8 cellular contexts compared by ENCODE assay signal in genomic region chr3:49171119-49171774, GRCh38. TPM values are rescaled to one million over a fixed set of nuclear protein-coding genes. Genes with fewer than 3 reads are reported as not detected.
A peak's percentile ranks its signal among the peaks of the same experiment; 100 is the strongest.
DNase-seq lines count a peak whose midpoint lies in the region; ATAC-seq and TF ChIP-seq lines count a peak whose summit lies in the region.

Gene KLHDC8B, plus strand, starts transcription at chr3:49171598. Its CDS starts 1,172 bp downstream, at chr3:49172770.

- no peak for ATAC-seq in GM21825 (IDR thresholded peaks at IDR 0.05; ENCODE audit: unreplicated experiment)

- H3K9me3 Mint-ChIP-seq in HFFc6, result no peaks in the 10 kb centered on the region
- no peaks in the 10 kb centered on the region for H3K9me3 Mint-ChIP-seq in activated CD4-positive, alpha-beta T cell treated with anti-CD3 and anti-CD28 coated beads, Interleukin-2, amount 10 ng/mL, durations not matched to agents 7 days and 5 days

- peaks cover 31% of the 10 kb centered on the region for H3K4me1 Mint-ChIP-seq in HFFc6 (ENCODE audit: low read depth)
- H3K4me1 Mint-ChIP-seq in activated CD4-positive, alpha-beta T cell treated with anti-CD3 and anti-CD28 coated beads, Interleukin-2, amount 10 ng/mL, durations not matched to agents 7 days and 5 days, result peaks cover 19% of the 10 kb centered on the region

- DNase-seq in DMS153 (lab: John Stamatoyannopoulos, UW), result peak; percentile 41
- peak; percentile 73 for DNase-seq in HFFc6
- DNase-seq in NCI-H2227 treated with DMSO at 0.1 percent for 48 hours (lab: John Stamatoyannopoulos, UW), result peak; percentile 77
- DNase-seq in activated CD4-positive, alpha-beta T cell treated with anti-CD3 and anti-CD28 coated beads, Interleukin-2, amount 10 ng/mL, durations not matched to agents 7 days and 5 days, result peak; percentile 81
- DNase-seq in coronary artery (ENCODE audit: low spot score), result peak; percentile 89
- DNase-seq in left kidney (ENCODE audit: low read depth, low spot score), result peak; percentile 96
- peak; percentile 75 to 83 (median 80) for DNase-seq in stimulated activated CD4-positive, alpha-beta T cell treated with anti-CD3 and anti-CD28 coated beads, Interleukin-1b, Interleukin-23, amount 100 ng/mL, for 24 hours (ENCODE audit: low read depth in 4 of 4, low spot score in 1 of 4)

- H3K27ac Mint-ChIP-seq in HFFc6, result peak within 1 kb of the TSS; percentile 87
- peak within 1 kb of the TSS; percentile 75 for H3K27ac Mint-ChIP-seq in activated CD4-positive, alpha-beta T cell treated with anti-CD3 and anti-CD28 coated beads, Interleukin-2, amount 10 ng/mL, durations not matched to agents 7 days and 5 days

- H3K27ac ChIP-seq in coronary artery, result peak within 1 kb of the TSS; percentile 92 to 93

- H3K4me3 Mint-ChIP-seq in HFFc6, result peak within 1 kb of the TSS; percentile 91
- peak within 1 kb of the TSS; percentile 71 for H3K4me3 Mint-ChIP-seq in activated CD4-positive, alpha-beta T cell treated with anti-CD3 and anti-CD28 coated beads, Interleukin-2, amount 10 ng/mL, durations not matched to agents 7 days and 5 days

- TF ChIP-seq CTCF in HFFc6 (IDR thresholded peaks at IDR 0.05) (peak; percentile 99), coronary artery (IDR thresholded peaks at IDR 0.05) (peak; percentile 96)

- peak within 1 kb of the TSS; percentile 86 for H3K4me3 ChIP-seq in coronary artery

- peaks cover 2% of the 10 kb centered on the region for H3K27me3 Mint-ChIP-seq in HFFc6 (ENCODE audit: insufficient read depth)
- H3K27me3 Mint-ChIP-seq in activated CD4-positive, alpha-beta T cell treated with anti-CD3 and anti-CD28 coated beads, Interleukin-2, amount 10 ng/mL, durations not matched to agents 7 days and 5 days, result no peaks in the 10 kb centered on the region

- no peaks in the 10 kb centered on the region for H3K36me3 Mint-ChIP-seq in HFFc6 (ENCODE audit: low read depth)
- H3K36me3 Mint-ChIP-seq in activated CD4-positive, alpha-beta T cell treated with anti-CD3 and anti-CD28 coated beads, Interleukin-2, amount 10 ng/mL, durations not matched to agents 7 days and 5 days (ENCODE audit: low read depth), result peaks cover 5% of the 10 kb centered on the region

- CTCF ChIA-PET in activated CD4-positive, alpha-beta T cell treated with anti-CD3 and anti-CD28 coated beads, Interleukin-2, amount 10 ng/mL, durations not matched to agents 7 days and 5 days (lab: Charles Lee), result interaction anchor here (0.6 to 2.8 kb wide), 20 partner anchors 9 to 385 kb away, joined by 3 to 27 read pairs (median 4); partner anchors contain the start of genes NDUFAF3, USP19 and WDR6

- POLR2A ChIA-PET in activated CD4-positive, alpha-beta T cell treated with anti-CD3 and anti-CD28 coated beads, Interleukin-2, amount 10 ng/mL, durations not matched to agents 7 days and 5 days (lab: Charles Lee), result interaction anchor here (1.0 kb wide), 1 partner anchor 67 kb away, joined by 3 read pairs; no protein-coding TSS in a partner anchor

RNA-seq across cellular contexts. Expression of gene KLHDC8B, which starts in this region (rescaled TPM):
- total RNA-seq in HFFc6 (2021; fragmentation: NEBNext Ultra II Directional; extraction: Animal tissue kit (Norgen Biotek cat#: 25700)), result 10 to 100 TPM; 16.7 to 22.0 (median 19.6) TPM
- 1 to 10 TPM; 1.5 to 1.7 TPM for total RNA-seq in activated CD4-positive, alpha-beta T cell treated with anti-CD3 and anti-CD28 coated beads, Interleukin-2, amount 10 ng/mL, durations not matched to agents 7 days and 5 days

Comparison
In these comparisons a context has a peak if more than half of its experiments do, and no peak if none do; other contexts are left out.
1. RNA of gene KLHDC8B (total RNA-seq): 16.7 to 22.0 TPM in HFFc6; 1.5 to 1.7 TPM in activated CD4-positive, alpha-beta T cell treated with anti-CD3 and anti-CD28 coated beads, Interleukin-2, amount 10 ng/mL, durations not matched to agents 7 days and 5 days; every median in the first group is over 4 times any median in the second.
2. DNase-seq: peak in every context shown above with its lines; median percentile 96 in left kidney; 89 in coronary artery; 81 in activated CD4-positive, alpha-beta T cell treated with anti-CD3 and anti-CD28 coated beads, Interleukin-2, amount 10 ng/mL, durations not matched to agents 7 days and 5 days; 80 in stimulated activated CD4-positive, alpha-beta T cell treated with anti-CD3 and anti-CD28 coated beads, Interleukin-1b, Interleukin-23, amount 100 ng/mL, for 24 hours; 77 in NCI-H2227 treated with DMSO at 0.1 percent for 48 hours; 73 in HFFc6; 41 in DMS153.